In the genomic region with DNA sequence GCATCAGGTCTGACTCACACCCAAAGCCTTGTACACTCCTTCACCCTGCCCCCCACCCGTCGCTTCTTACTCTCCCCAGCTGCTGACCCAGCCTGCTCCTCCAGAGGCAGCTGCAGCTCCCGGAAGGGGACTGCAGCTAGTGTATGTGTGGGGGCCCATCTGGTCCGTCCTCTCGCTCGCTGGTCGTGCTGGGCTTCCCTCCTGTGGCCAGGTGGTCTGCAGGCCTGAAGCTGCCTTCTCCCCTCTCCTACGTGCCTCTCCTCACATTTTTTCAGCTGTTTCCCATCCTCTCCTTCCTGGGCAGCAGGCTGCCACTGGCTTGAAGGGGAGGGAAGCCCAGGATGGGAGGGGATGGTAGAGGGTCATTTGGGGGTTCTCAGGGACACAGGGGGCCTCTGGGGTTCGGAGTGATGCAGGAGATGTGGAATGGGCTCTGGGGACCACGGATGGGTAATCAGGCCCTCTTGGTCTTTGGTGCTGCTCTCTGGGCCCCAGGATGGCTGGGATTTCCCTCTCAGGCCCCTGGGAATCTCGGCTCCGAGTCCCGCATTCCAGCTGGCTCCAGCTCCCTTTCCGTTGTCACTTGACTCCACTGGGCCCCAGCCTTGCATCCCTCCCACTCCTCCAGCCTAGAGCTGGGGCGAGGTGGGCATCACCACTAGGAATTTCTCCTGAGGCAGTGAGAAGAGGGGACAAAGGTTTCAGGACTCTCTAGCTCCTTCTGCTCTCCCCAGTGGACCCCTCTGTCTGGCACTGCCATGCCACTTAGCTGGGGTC, we compare ENCODE assay signal across 10 cellular contexts. TPM values are rescaled to one million over a fixed set of nuclear protein-coding genes. Genes with fewer than 3 reads are reported as not detected.
DNase-seq lines count a peak whose midpoint lies in the region; ATAC-seq, FAIRE-seq and TF ChIP-seq lines count a peak whose summit lies in the region.
"Had no signal": no experiment of that assay in that cellular context is flagged by ENCODE, and none has a peak within 500 bp of the region (broad histone marks: within the 10 kb centered on the region; RNA-seq: fewer than 3 reads in every experiment).

No MANE protein-coding gene starts in this region.

- intact Hi-C loops in pancreas (cut with DNase I), result loop anchor here in 2 of 3 donors (5.0 to 10.0 kb wide), 2 partner anchors 50 to 147 kb away; no protein-coding TSS in a partner anchor

- H3K27ac ChIP-seq in Peyer's patch, result peak overlapping the region; percentile 88 to 94 (median 92)
- H3K27ac ChIP-seq in pancreas, result peak overlapping the region; percentile 79 to 96 (median 89)
- H3K27ac ChIP-seq: KMS-11 had no signal

- H3K9me3 ChIP-seq in Peyer's patch (no peaks in the 10 kb centered on the region), pancreas (no peaks in the 10 kb centered on the region)

- peak overlapping the region in 2 of 4 donors; percentile 65 to 85 for H3K4me3 ChIP-seq in Peyer's patch
- no peak overlapping the region for H3K4me3 ChIP-seq in foreskin fibroblast (ENCODE audit: low read depth in 1 of 2, low read length in 2 of 2)
- H3K4me3 ChIP-seq in pancreas, result peak overlapping the region in 3 of 4 donors; percentile 73 to 75 (median 73)

- ATAC-seq in pancreas (no peak), GM21737 (IDR thresholded peaks at IDR 0.05; ENCODE audit: unreplicated experiment) (no peak), GM21390 (IDR thresholded peaks at IDR 0.05; ENCODE audit: unreplicated experiment) (no peak), GM21723 (IDR thresholded peaks at IDR 0.05; ENCODE audit: unreplicated experiment) (no peak)

- DNase-seq in DMS 273 treated with DMSO at 0.1 percent for 48 hours (lab: John Stamatoyannopoulos, UW) (peak; percentile 76), Peyer's patch (peak in 2 of 3 donors; percentile 45 to 46), foreskin fibroblast (peak; percentile 30 to 64), pancreas (no peak), NCI-H187 treated with DMSO at 0.1 percent for 48 hours (lab: John Stamatoyannopoulos, UW) (no peak)
- DNase-seq: activated naive CD4-positive, alpha-beta T cell treated with Interleukin-2 at 50 U/mL for 16 hours had no signal

- WGBS in pancreas, 2 donors, result 37 to 45% methylated on average over 15 of the region's 15 CpGs

- H3K4me1 ChIP-seq in Peyer's patch (peaks cover 3 to 46% (median 26%) of the 10 kb centered on the region in 4 donors), pancreas (peaks cover 11 to 29% (median 14%) of the 10 kb centered on the region in 3 donors)

- TF ChIP-seq CTCF in Peyer's patch (IDR thresholded peaks at IDR 0.05) (no peak), foreskin fibroblast (IDR thresholded peaks at IDR 0.05; ENCODE audit: low read depth, low read length) (no peak), pancreas (IDR thresholded peaks at IDR 0.05) (no peak)

- no peak for FAIRE-seq in pancreas (lab: Jason Lieb, UNC)

- H3K27me3 ChIP-seq in Peyer's patch (no peaks in the 10 kb centered on the region), pancreas (no peaks in the 10 kb centered on the region)

- no peaks in the 10 kb centered on the region for H3K36me3 ChIP-seq in Peyer's patch
- no peaks in the 10 kb centered on the region for H3K36me3 ChIP-seq in pancreas

- no peak for TF ChIP-seq POLR2A in Peyer's patch (IDR thresholded peaks at IDR 0.05)

RNA-seq across cellular contexts. Expression of a gene that starts 2.1 kb away (rescaled TPM):
- total RNA-seq in Peyer's patch (100 to 1,000 TPM in 3 of 4 donors, 10 to 100 TPM in 1; 70.1 to 166 (median 143) TPM), pancreas (100 to 1,000 TPM in 4 of 6 donors, 10 to 100 TPM in 2; 92.7 to 160 (median 118) TPM)
- polyA plus RNA-seq in pancreas, result 100 to 1,000 TPM; 103 to 149 TPM

RNA-seq across cellular contexts. Expression of a gene that starts 25.8 kb away (rescaled TPM):
- total RNA-seq in Peyer's patch (10 to 100 TPM; 10.7 to 21.3 (median 17.0) TPM), pancreas (10 to 100 TPM in 5 of 6 donors, 1 to 10 TPM in 1; 9.4 to 23.2 (median 13.0) TPM)
- polyA plus RNA-seq in pancreas, result 10 to 100 TPM; 34.6 to 45.8 TPM

RNA-seq across cellular contexts. Expression of a gene that starts 31.9 kb away (rescaled TPM):
- total RNA-seq in Peyer's patch, result 10 to 100 TPM; 24.2 to 40.0 (median 31.1) TPM
- 10 to 100 TPM; 11.3 to 25.8 (median 17.1) TPM for total RNA-seq in pancreas
- 10 to 100 TPM; 40.4 to 40.6 TPM for polyA plus RNA-seq in pancreas

RNA-seq across cellular contexts. Expression of a gene that starts 49.8 kb away (rescaled TPM):
- total RNA-seq in Peyer's patch, result not detected
- 1 to 10 TPM in 5 of 6 donors, under 1 TPM in 1; 0.83 to 6.6 (median 2.1) TPM for total RNA-seq in pancreas
- polyA plus RNA-seq in pancreas, result 10 to 100 TPM; 14.4 to 22.9 TPM

RNA-seq across cellular contexts. Expression of a gene that starts 58.6 kb away (rescaled TPM):
- total RNA-seq in Peyer's patch (under 1 TPM in 1 of 4 donors, not detected in 3; 0.18 TPM), pancreas (1 to 10 TPM in 1 of 6 donors, under 1 TPM in 1, not detected in 4; 0.09 to 5.6 TPM)
- polyA plus RNA-seq in pancreas, result 1 to 10 TPM in 1 of 2 donors, under 1 TPM in 1; 0.04 to 1.2 TPM

Comparison
In these comparisons a context has a peak if more than half of its experiments do, and no peak if none do; other contexts are left out.
1. DNase-seq: peak in DMS 273 treated with DMSO at 0.1 percent for 48 hours (single experiment), Peyer's patch (2 of 3) and foreskin fibroblast (2 of 2); none in pancreas (0 of 6) and NCI-H187 treated with DMSO at 0.1 percent for 48 hours (single experiment).
2. H3K4me3 ChIP-seq: peak in pancreas (3 of 4); none in foreskin fibroblast (0 of 2).